8 cellular contexts compared by ENCODE assay signal in genomic region chr2:70132244-70133126, GRCh38. TPM values are rescaled to one million over a fixed set of nuclear protein-coding genes. Genes with fewer than 3 reads are reported as not detected.
DNase-seq lines count a peak whose midpoint lies in the region; ATAC-seq and TF ChIP-seq lines count a peak whose summit lies in the region.

No MANE protein-coding gene starts in this region.

- H4K20me1 ChIP-seq in PC-9 (ENCODE audit: insufficient read depth) = no peaks in the 10 kb centered on the region

- no peaks in the 10 kb centered on the region for H3K9me2 ChIP-seq in PC-9 (ENCODE audit: insufficient read depth)

- peak; percentile 79 for DNase-seq in DMS79 (lab: John Stamatoyannopoulos, UW)
- peak; percentile 76 for DNase-seq in HuH-7 (ENCODE audit: low spot score)
- peak in 1 of 2 experiments; percentile 80 for DNase-seq in PC-9
- DNase-seq in brain microvascular endothelial cell = peak; percentile 57
- peak; percentile 83 for DNase-seq in inferior parietal cortex (ENCODE audit: extremely low spot score)
- peak; percentile 75 for DNase-seq in spleen
- no peak for DNase-seq in OCI-M2 (lab: John Stamatoyannopoulos, UW; ENCODE audit: unreplicated experiment)

- peaks cover 43% of the 10 kb centered on the region for H3F3A ChIP-seq in PC-9 (ENCODE audit: insufficient read depth, low read depth)

- H3K79me2 ChIP-seq in PC-9 (ENCODE audit: low read depth) = no peaks in the 10 kb centered on the region

- H3K4me3 ChIP-seq in PC-9 (peak overlapping the region; percentile 56; the same call in 1 of the 2 replicates), brain microvascular endothelial cell (ENCODE audit: low read depth, low read length) (no peak overlapping the region), spleen (peak overlapping the region in 6 of 8 donors; percentile 21 to 62 (median 27))

- in situ Hi-C loops in brain microvascular endothelial cell (cut with HindIII; ENCODE audit: low pct_ligation_motif_present, low sequenced_read_pairs) = loop anchor here (25.0 kb wide), 1 partner anchor 220 kb away; the partner anchor contains the start of gene MXD1

- H3K27ac ChIP-seq in PC-9 (peak overlapping the region; percentile 95), brain microvascular endothelial cell (peak overlapping the region; percentile 86), spleen (peak overlapping the region; percentile 85 to 97 (median 95))

- peak overlapping the region; percentile 78 for H2AFZ ChIP-seq in PC-9

- peaks cover 66% of the 10 kb centered on the region for H3K4me1 ChIP-seq in PC-9 (replicated peaks; ENCODE audit: insufficient read depth)
- H3K4me1 ChIP-seq in spleen = peaks cover 61 to 93% (median 84%) of the 10 kb centered on the region in 6 donors

- H3K4me2 ChIP-seq in PC-9 = peak overlapping the region; percentile 75

- H3K36me3 ChIP-seq in PC-9 (ENCODE audit: low read depth) = no peaks in the 10 kb centered on the region
- no peaks in the 10 kb centered on the region for H3K36me3 ChIP-seq in brain microvascular endothelial cell (replicated peaks)
- H3K36me3 ChIP-seq in spleen = no peaks in the 10 kb centered on the region

- intact Hi-C loops in PC-9 (cut with micrococcal nuclease; ENCODE audit: unreplicated experiment) = no loop called here
- intact Hi-C loops in spleen (cut with DNase I; ENCODE audit: low total_unique reads) = no loop called here

- CTCF ChIA-PET in PC-9 (lab: Charles Lee) = no interaction called here

- H3K9me3 ChIP-seq in PC-9 (ENCODE audit: insufficient read depth, low read depth) = no peaks in the 10 kb centered on the region
- no peaks in the 10 kb centered on the region for H3K9me3 ChIP-seq in spleen

- 2 to 11% (median 8%) methylated on average over 8 of the region's 8 CpGs for WGBS in spleen, 5 donors

- TF ChIP-seq CTCF in PC-9 (conservative IDR thresholded peaks at IDR 0.05) (no peak), brain microvascular endothelial cell (IDR thresholded peaks at IDR 0.05; ENCODE audit: low read depth, low read length, missing control alignments) (no peak), spleen (IDR thresholded peaks at IDR 0.05 in 8 of 11, conservative IDR thresholded peaks at IDR 0.05 in 3 of 11) (no peak)

- POLR2A ChIA-PET in PC-9 (lab: Charles Lee; ENCODE audit: unreplicated experiment) = interaction anchor here (0.6 to 1.3 kb wide), 5 partner anchors 8 to 218 kb away, joined by 3 to 7 read pairs (median 5); partner anchors contain the start of gene PCYOX1

- TF ChIP-seq POLR2A in spleen (IDR thresholded peaks at IDR 0.05) = peak in 1 of 3 donors; percentile 36

- no peaks in the 10 kb centered on the region for H3K27me3 ChIP-seq in PC-9 (ENCODE audit: insufficient read depth, low read depth)
- H3K27me3 ChIP-seq in brain microvascular endothelial cell (replicated peaks) = no peaks in the 10 kb centered on the region
- H3K27me3 ChIP-seq in spleen (replicated peaks in 1 of 7) = no peaks in the 10 kb centered on the region

- ATAC-seq in GM19463 (IDR thresholded peaks at IDR 0.05; ENCODE audit: unreplicated experiment) = peak; percentile 64

- BruUV-seq in PC-9 (replicated peaks; lab: Mats Ljungman, UMichigan) = TSS peak; percentile 73

RNA-seq across cellular contexts. Expression of gene PCBP1, which starts 45.2 kb away (rescaled TPM):
- 148 and 227 TPM in 2 replicates for total RNA-seq in PC-9 (2021)
- total RNA-seq in spleen = 100 to 1,000 TPM; 256 to 351 (median 301) TPM
- polyA plus RNA-seq in spleen = 100 to 1,000 TPM; 254 to 294 (median 278) TPM

RNA-seq across cellular contexts. Expression of gene C2orf42, which starts 58.3 kb away (rescaled TPM):
- total RNA-seq in PC-9 (2021) (12.7 and 14.3 TPM in 2 replicates), spleen (10 to 100 TPM; 11.2 to 24.3 (median 20.3) TPM)
- polyA plus RNA-seq in spleen = 10 to 100 TPM in 1 of 3 donors, 1 to 10 TPM in 2; 6.0 to 13.6 (median 9.7) TPM
